Comparison of ENCODE assay signal across 23 cellular contexts in genomic region chr4:8431553-8431952, GRCh38. TPM values are rescaled to one million over a fixed set of nuclear protein-coding genes. Genes with fewer than 3 reads are reported as not detected.
DNase-seq lines count a peak whose midpoint lies in the region; ATAC-seq, FAIRE-seq and TF ChIP-seq lines count a peak whose summit lies in the region.
"Had no signal": no experiment of that assay in that cellular context is flagged by ENCODE, and none has a peak within 500 bp of the region (broad histone marks: within the 10 kb centered on the region; RNA-seq: fewer than 3 reads in every experiment).

No MANE protein-coding gene starts in this region.

- peaks cover 16% of the 10 kb centered on the region for H3K79me2 ChIP-seq in astrocyte (ENCODE audit: insufficient read depth, low read length)
- no peaks in the 10 kb centered on the region for H3K79me2 ChIP-seq in mesendoderm (ENCODE audit: control insufficient read depth, insufficient read depth, low read length)

- H3K4me1 Mint-ChIP-seq in IgD-negative memory B cell = peaks cover 34 to 41% (median 35%) of the 10 kb centered on the region in 3 donors
- peaks cover 16% of the 10 kb centered on the region for H3K4me1 Mint-ChIP-seq in astrocyte (ENCODE audit: low read depth, unreplicated experiment)
- H3K4me1 Mint-ChIP-seq in stimulated activated naive B cell treated with anti-CD40 and anti-IgM and Interleukin-4, amounts not matched to agents 10 μg/mL and 1 μg/mL and 100 μg/mL, for 72 hours = peaks cover 29 to 53% of the 10 kb centered on the region in 2 donors

- H3K9ac ChIP-seq in astrocyte (ENCODE audit: low read length) (no peak overlapping the region), mesendoderm (ENCODE audit: low read length) (no peak overlapping the region)

- H3K27ac ChIP-seq in astrocyte (ENCODE audit: low read depth, low read length) (no peak overlapping the region), mesendoderm (ENCODE audit: low read depth, low read length) (no peak overlapping the region)

- H2BK5ac ChIP-seq in mesendoderm (ENCODE audit: low read length) = peak overlapping the region; percentile 7

- H3K4me2 ChIP-seq in astrocyte (ENCODE audit: low read length) = no peak overlapping the region
- H3K4me2 ChIP-seq in mesendoderm (ENCODE audit: low read length) = no peak overlapping the region

- no peaks in the 10 kb centered on the region for H3K79me1 ChIP-seq in mesendoderm (ENCODE audit: low read length)

- no CpG with 5 or more reads among the region's 5 CpGs for WGBS in mesendoderm (ENCODE audit: extremely low coverage, insufficient coverage, low lambda C conversion rate)

- no peak overlapping the region for H3K4me3 ChIP-seq in astrocyte (ENCODE audit: insufficient read depth, low read depth, low read length)
- H3K4me3 ChIP-seq in mesendoderm (ENCODE audit: low read length) = no peak overlapping the region

- no peaks in the 10 kb centered on the region for H3K9me3 Mint-ChIP-seq in IgD-negative memory B cell
- peaks cover 2% of the 10 kb centered on the region for H3K9me3 Mint-ChIP-seq in astrocyte (ENCODE audit: unreplicated experiment)
- no peaks in the 10 kb centered on the region for H3K9me3 Mint-ChIP-seq in stimulated activated naive B cell treated with anti-CD40 and anti-IgM and Interleukin-4, amounts not matched to agents 10 μg/mL and 1 μg/mL and 100 μg/mL, for 72 hours
- H3K9me3 Mint-ChIP-seq: HFFc6 had no signal

- H3K4ac ChIP-seq in mesendoderm (ENCODE audit: low read depth, low read length) = no peak overlapping the region

- no peak overlapping the region for H3K18ac ChIP-seq in mesendoderm (ENCODE audit: low read length)

- H3K27me3 Mint-ChIP-seq in IgD-negative memory B cell (no peaks in the 10 kb centered on the region), astrocyte (ENCODE audit: low read depth, unreplicated experiment) (no peaks in the 10 kb centered on the region)
- H3K27me3 Mint-ChIP-seq in stimulated activated naive B cell treated with anti-CD40 and anti-IgM and Interleukin-4, amounts not matched to agents 10 μg/mL and 1 μg/mL and 100 μg/mL, for 72 hours = no peaks in the 10 kb centered on the region

- no peak overlapping the region for H2BK120ac ChIP-seq in mesendoderm (ENCODE audit: low read depth, low read length)

- H3K27me3 ChIP-seq in astrocyte (ENCODE audit: insufficient read depth, low read length) (no peaks in the 10 kb centered on the region), mesendoderm (ENCODE audit: insufficient read depth, low read length, poor library complexity) (no peaks in the 10 kb centered on the region)
- H3K27me3 ChIP-seq: BE2C had no signal

- H3K27ac Mint-ChIP-seq in IgD-negative memory B cell (peak overlapping the region in 2 of 3 donors; percentile 62 to 77), astrocyte (ENCODE audit: unreplicated experiment) (peak overlapping the region; percentile 2)
- peak overlapping the region; percentile 22 for H3K27ac Mint-ChIP-seq in stimulated activated naive B cell treated with anti-CD40 and anti-IgM and Interleukin-4, amounts not matched to agents 10 μg/mL and 1 μg/mL and 100 μg/mL, for 72 hours
- H3K27ac Mint-ChIP-seq: CD4-positive, CD25-positive, alpha-beta regulatory T cell; HFFc6 had no signal

- H3K36me3 ChIP-seq in astrocyte (ENCODE audit: insufficient read depth, low read length) (no peaks in the 10 kb centered on the region), mesendoderm (ENCODE audit: control insufficient read depth, insufficient read depth, low read length) (no peaks in the 10 kb centered on the region)
- H3K36me3 ChIP-seq: BE2C had no signal

- H3K23ac ChIP-seq in mesendoderm (ENCODE audit: low read length) = peak overlapping the region; percentile 4

- peak overlapping the region; percentile 1 for H2AK5ac ChIP-seq in mesendoderm (ENCODE audit: low read length)

- H4K5ac ChIP-seq in mesendoderm (ENCODE audit: low read length) = no peak overlapping the region

- peaks cover 7% of the 10 kb centered on the region for H3K4me1 ChIP-seq in astrocyte (ENCODE audit: insufficient read depth, low read length)
- H3K4me1 ChIP-seq in mesendoderm (ENCODE audit: control insufficient read depth, low read depth, low read length) = peaks cover 6% of the 10 kb centered on the region
- H3K4me1 ChIP-seq: BE2C had no signal

- no peaks in the 10 kb centered on the region for H3K9me3 ChIP-seq in astrocyte (ENCODE audit: insufficient read depth, low read depth, low read length)
- H3K9me3 ChIP-seq: BE2C, Caco-2 had no signal

- no peak overlapping the region for H2AFZ ChIP-seq in astrocyte (ENCODE audit: low read depth, low read length)

- no peak overlapping the region for H4K8ac ChIP-seq in mesendoderm (ENCODE audit: low read depth, low read length)

- peak overlapping the region; percentile 73 for H3K56ac ChIP-seq in mesendoderm (ENCODE audit: low read length)

- DNase-seq in astrocyte (ENCODE audit: low read depth) (no peak), mesendoderm (no peak)
- DNase-seq in stimulated activated naive B cell treated with anti-CD40 and anti-IgM and Interleukin-4, amounts not matched to agents 10 μg/mL and 1 μg/mL and 100 μg/mL, for 72 hours = no peak
- no peak for DNase-seq in activated naive CD4-positive, alpha-beta T cell (lab: John Stamatoyannopoulos, UW)
- DNase-seq: ACHN; BE2C; C1 segment of cervical spinal cord; Caco-2; CD4-positive, CD25-positive, alpha-beta regulatory T cell; DMS153; DMS79; GDM1; GOT3; H7; HFFc6 had no signal

- H3K36me3 Mint-ChIP-seq in IgD-negative memory B cell (peaks cover 3% of the 10 kb centered on the region), astrocyte (ENCODE audit: low read depth, unreplicated experiment) (peaks cover 9% of the 10 kb centered on the region)
- peaks cover 13 to 20% of the 10 kb centered on the region in 2 donors for H3K36me3 Mint-ChIP-seq in stimulated activated naive B cell treated with anti-CD40 and anti-IgM and Interleukin-4, amounts not matched to agents 10 μg/mL and 1 μg/mL and 100 μg/mL, for 72 hours

- no peak for FAIRE-seq in astrocyte (lab: Jason Lieb, UNC)
- FAIRE-seq: A204.1, D721Med, GM12892, GM18507 had no signal

- no peak overlapping the region for H2BK15ac ChIP-seq in mesendoderm (replicated peaks; ENCODE audit: low read depth)

- H3K4me3 Mint-ChIP-seq in IgD-negative memory B cell (peak overlapping the region in 1 of 4 donors; percentile 95), astrocyte (ENCODE audit: unreplicated experiment) (no peak overlapping the region)
- no peak overlapping the region for H3K4me3 Mint-ChIP-seq in stimulated activated naive B cell treated with anti-CD40 and anti-IgM and Interleukin-4, amounts not matched to agents 10 μg/mL and 1 μg/mL and 100 μg/mL, for 72 hours
- H3K4me3 Mint-ChIP-seq: HFFc6 had no signal

- TF ChIP-seq CTCF in astrocyte (IDR thresholded peaks at IDR 0.05; ENCODE audit: insufficient read depth, low read depth, low read length) = no peak

- peaks cover 6% of the 10 kb centered on the region for H4K20me1 ChIP-seq in astrocyte (ENCODE audit: insufficient read depth, low read length)

- no peak for ATAC-seq in stimulated activated naive B cell treated with anti-CD40 and anti-IgM and Interleukin-4, amounts not matched to agents 10 μg/mL and 1 μg/mL and 100 μg/mL, for 72 hours (replicated peaks)
- ATAC-seq in GM18858 (IDR thresholded peaks at IDR 0.05; ENCODE audit: unreplicated experiment) = no peak
- no peak for ATAC-seq in esophagus mucosa
- ATAC-seq: HCT116 had no signal

RNA-seq across cellular contexts. Expression of gene ACOX3, which starts 9.0 kb away (rescaled TPM):
- 13.1 TPM for polyA plus RNA-seq in IgD-negative memory B cell
- total RNA-seq in astrocyte (45.6 and 54.6 TPM in 2 replicates), esophagus mucosa (48.0 TPM)
- polyA plus RNA-seq in mesendoderm (2013, experiment 1 of 2) = 5.6 TPM
- 5.5 TPM for polyA plus RNA-seq in mesendoderm (2013, experiment 2 of 2)

RNA-seq across cellular contexts. Expression of gene TRMT44, which starts 9.0 kb away (rescaled TPM):
- 18.0 TPM for polyA plus RNA-seq in IgD-negative memory B cell
- total RNA-seq in astrocyte = 12.2 and 18.0 TPM in 2 replicates
- 9.4 TPM for polyA plus RNA-seq in mesendoderm (2013, experiment 1 of 2)
- polyA plus RNA-seq in mesendoderm (2013, experiment 2 of 2) = 8.5 TPM
- 15.7 TPM for total RNA-seq in esophagus mucosa

Comparison
In these comparisons a context has a peak if more than half of its experiments do, and no peak if none do; other contexts are left out.
1. H3K27ac Mint-ChIP-seq: peak in every context shown above with its lines; median percentile 70 in IgD-negative memory B cell; 22 in stimulated activated naive B cell treated with anti-CD40 and anti-IgM and Interleukin-4, amounts not matched to agents 10 μg/mL and 1 μg/mL and 100 μg/mL, for 72 hours; 2 in astrocyte.